ENCODE assay signal across 15 cellular contexts in genomic region chr18:8424917-8425725, GRCh38.
DNase-seq lines count a peak whose midpoint lies in the region; ATAC-seq, FAIRE-seq and TF ChIP-seq lines count a peak whose summit lies in the region.
"Had no signal": no experiment of that assay in that cellular context is flagged by ENCODE, and none has a peak within 500 bp of the region (broad histone marks: within the 10 kb centered on the region; RNA-seq: fewer than 3 reads in every experiment).

No MANE protein-coding gene starts in this region.

- H3K27me3 ChIP-seq in adipocyte (replicated peaks; ENCODE audit: control insufficient read depth, insufficient read depth, low read length) = no peaks in the 10 kb centered on the region
- no peaks in the 10 kb centered on the region for H3K27me3 ChIP-seq in CD8-positive, alpha-beta T cell (ENCODE audit: insufficient read depth, low read length)
- H3K27me3 ChIP-seq: ascending aorta; BLaER1 treated with 17β-estradiol and CSF1 and Interleukin-3, amounts not matched to agents 10 nM and 100 nM had no signal

- POLR2A ChIA-PET in CD8-positive, alpha-beta T cell (lab: Charles Lee) = no interaction called here

- no peak overlapping the region for H3K4me3 ChIP-seq in adipocyte (ENCODE audit: low read length)
- no peak overlapping the region for H3K4me3 ChIP-seq in CD8-positive, alpha-beta T cell (ENCODE audit: low read depth, low read length)
- H3K4me3 ChIP-seq: ascending aorta; BLaER1 treated with 17β-estradiol and CSF1 and Interleukin-3, amounts not matched to agents 10 nM and 100 nM had no signal

- no peak for ATAC-seq in CD8-positive, alpha-beta T cell

- H3K27ac ChIP-seq in CD8-positive, alpha-beta T cell (ENCODE audit: low read depth, low read length) = no peak overlapping the region
- H3K27ac ChIP-seq: ascending aorta; BLaER1 treated with 17β-estradiol and CSF1 and Interleukin-3, amounts not matched to agents 10 nM and 100 nM had no signal

- no peaks in the 10 kb centered on the region for H3K36me3 ChIP-seq in adipocyte (ENCODE audit: control insufficient read depth, insufficient read depth, low read length, severe bottlenecking)
- H3K36me3 ChIP-seq in CD8-positive, alpha-beta T cell (ENCODE audit: insufficient read depth, low read length) = no peaks in the 10 kb centered on the region
- H3K36me3 ChIP-seq: ascending aorta; BLaER1 treated with 17β-estradiol and CSF1 and Interleukin-3, amounts not matched to agents 10 nM and 100 nM had no signal

- peak; percentile 94 for DNase-seq in AG08395 (ENCODE audit: low spot score)
- DNase-seq in HTR-8/SVneo (ENCODE audit: insufficient read length, low spot score) = peak; percentile 85
- DNase-seq in adipocyte (ENCODE audit: low read depth) = peak; percentile 82
- DNase-seq in glomerular visceral epithelial cell (ENCODE audit: extremely low spot score) = peak; percentile 95
- DNase-seq in activated CD8-positive, alpha-beta memory T cell treated with anti-CD3 and anti-CD28 coated beads, Interleukin-2, amount 50 U/mL, for 48 hours = no peak
- DNase-seq in activated effector memory CD4-positive, alpha-beta T cell treated with Interleukin-2 at 50 U/mL for 16 hours = no peak
- DNase-seq in NCI-H1694 (lab: John Stamatoyannopoulos, UW) = no peak
- DNase-seq in CD8-positive, alpha-beta T cell = no peak
- DNase-seq: head of caudate nucleus; NCI-H1694 treated with DMSO at 0.1 percent for 48 hours; SIG-M5; stimulated activated CD4-positive, alpha-beta T cell treated with anti-CD3 and anti-CD28 coated beads, Interleukin-15, amount 100 ng/mL, for 24 hours had no signal

- H3K4me3 Mint-ChIP-seq in CD8-positive, alpha-beta T cell = no peak overlapping the region

- CTCF ChIA-PET in CD8-positive, alpha-beta T cell (lab: Charles Lee) = no interaction called here

- intact Hi-C loops in CD8-positive, alpha-beta T cell (cut with DNase I, micrococcal nuclease) = no loop called here

- no peak overlapping the region for H3K27ac Mint-ChIP-seq in CD8-positive, alpha-beta T cell

- no peaks in the 10 kb centered on the region for H3K4me1 Mint-ChIP-seq in CD8-positive, alpha-beta T cell (ENCODE audit: low read depth)

- no peak for TF ChIP-seq CTCF in CD8-positive, alpha-beta T cell (IDR thresholded peaks at IDR 0.05)

- peaks cover 7% of the 10 kb centered on the region for H3K4me1 ChIP-seq in adipocyte (ENCODE audit: control insufficient read depth, insufficient read depth, low read length)
- H3K4me1 ChIP-seq in CD8-positive, alpha-beta T cell (ENCODE audit: insufficient read depth, low read length) = no peaks in the 10 kb centered on the region
- H3K4me1 ChIP-seq: ascending aorta; BLaER1 treated with 17β-estradiol and CSF1 and Interleukin-3, amounts not matched to agents 10 nM and 100 nM had no signal

- H3K36me3 Mint-ChIP-seq in CD8-positive, alpha-beta T cell = no peaks in the 10 kb centered on the region

- H3K9me3 ChIP-seq in adipocyte (ENCODE audit: control insufficient read depth, low read length) = peaks cover 2% of the 10 kb centered on the region
- no peaks in the 10 kb centered on the region for H3K9me3 ChIP-seq in CD8-positive, alpha-beta T cell (ENCODE audit: low read length)
- H3K9me3 ChIP-seq: ascending aorta; BLaER1 treated with 17β-estradiol and CSF1 and Interleukin-3, amounts not matched to agents 10 nM and 100 nM had no signal

- FAIRE-seq in HTR-8/SVneo (lab: Jason Lieb, UNC) = peak; percentile 46
- FAIRE-seq: GM12891 had no signal

- no peaks in the 10 kb centered on the region for H3K9me3 Mint-ChIP-seq in CD8-positive, alpha-beta T cell

- no peaks in the 10 kb centered on the region for H3K27me3 Mint-ChIP-seq in CD8-positive, alpha-beta T cell (ENCODE audit: low read depth)

- H3K9ac ChIP-seq in adipocyte (ENCODE audit: low read length) = no peak overlapping the region
- H3K9ac ChIP-seq: BLaER1 treated with 17β-estradiol and CSF1 and Interleukin-3, amounts not matched to agents 10 nM and 100 nM had no signal

Comparison
In these comparisons a context has a peak if more than half of its experiments do, and no peak if none do; other contexts are left out.
1. DNase-seq: peak in AG08395 (single experiment), HTR-8/SVneo (single experiment), adipocyte (single experiment) and glomerular visceral epithelial cell (single experiment); none in activated CD8-positive, alpha-beta memory T cell treated with anti-CD3 and anti-CD28 coated beads, Interleukin-2, amount 50 U/mL, for 48 hours (single experiment), activated effector memory CD4-positive, alpha-beta T cell treated with Interleukin-2 at 50 U/mL for 16 hours (single experiment), NCI-H1694 (single experiment) and CD8-positive, alpha-beta T cell (0 of 7).